8 cellular contexts compared by ENCODE assay signal in the genomic region with DNA sequence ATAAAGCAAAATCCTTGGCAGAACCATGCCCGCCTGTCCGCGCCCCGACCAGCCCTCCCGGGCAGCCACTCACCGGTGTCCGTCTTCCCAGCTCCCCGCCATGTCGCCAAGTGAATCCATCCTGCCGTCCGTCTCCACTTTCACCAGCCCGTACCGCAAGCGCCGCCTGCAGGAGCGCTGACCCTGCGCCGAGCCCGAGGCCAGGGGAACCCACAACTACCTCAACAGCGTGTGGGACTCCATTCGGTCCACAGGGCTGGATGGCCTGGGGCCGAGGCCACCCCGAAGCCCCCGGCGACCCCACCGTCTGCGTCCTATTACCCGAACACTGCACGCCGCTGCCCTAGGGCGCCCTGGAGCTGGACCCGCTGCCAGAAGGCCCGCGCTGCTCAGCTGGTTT.
A peak's percentile ranks its signal among the peaks of the same experiment; 100 is the strongest.
DNase-seq lines count a peak whose midpoint lies in the region; ATAC-seq, FAIRE-seq and TF ChIP-seq lines count a peak whose summit lies in the region.
"Not testable (repeated sequence)": the region's sequence is repeated elsewhere in the genome, so short reads cannot be mapped to it uniquely, and the experiment has no call there.

No MANE protein-coding gene starts in this region.

- not testable (repeated sequence) for H3K27ac ChIP-seq in iPS-20b (ENCODE audit: low read length); pancreas
- H3K27ac ChIP-seq in tibial nerve = peak overlapping the region in 1 of 4 donors; percentile 52

- not testable (repeated sequence) for H3K36me3 ChIP-seq in iPS-20b (ENCODE audit: insufficient read depth, low read depth, low read length); pancreas; tibial nerve

- H3K4me3 Mint-ChIP-seq in activated naive CD4-positive, alpha-beta T cell treated with anti-CD3 and anti-CD28 coated beads, Interleukin-2, amount 10 ng/mL, durations not matched to agents 7 days and 5 days = not testable (repeated sequence)

- DNase-seq in G401 (ENCODE audit: low spot score) = peak; percentile 34
- DNase-seq in HCEC 1CT = peak; percentile 0
- peak; percentile 36 to 86 for DNase-seq in NCI-H526 (lab: John Stamatoyannopoulos, UW)
- DNase-seq in activated naive CD4-positive, alpha-beta T cell treated with anti-CD3 and anti-CD28 coated beads, Interleukin-2, amount 10 ng/mL, durations not matched to agents 7 days and 5 days = peak; percentile 23
- peak; percentile 18 for DNase-seq in epithelial cell of esophagus (ENCODE audit: low read depth)
- peak; percentile 54 to 85 (median 68) for DNase-seq in pancreas
- peak; percentile 26 to 45 for DNase-seq in tibial nerve (ENCODE audit: low spot score in 2 of 2)

- not testable (repeated sequence) for H3K4me1 ChIP-seq in iPS-20b (ENCODE audit: insufficient read depth, low read length); pancreas; tibial nerve

- not testable (repeated sequence) for H3K4me3 ChIP-seq in epithelial cell of esophagus (ENCODE audit: low read length)
- H3K4me3 ChIP-seq in iPS-20b (ENCODE audit: low read length) = peak overlapping the region; percentile 67
- H3K4me3 ChIP-seq in pancreas = peak overlapping the region; percentile 19 to 47 (median 37)
- peak overlapping the region; percentile 33 to 57 (median 45) for H3K4me3 ChIP-seq in tibial nerve

- TF ChIP-seq CTCF in epithelial cell of esophagus (IDR thresholded peaks at IDR 0.05; ENCODE audit: insufficient read depth, low read depth, low read length, missing control alignments) = peak; percentile 10
- peak in 1 of 4 donors; percentile 11 for TF ChIP-seq CTCF in pancreas (IDR thresholded peaks at IDR 0.05)
- peak in 3 of 5 experiments; percentile 14 to 40 (median 34) for TF ChIP-seq CTCF in tibial nerve (IDR thresholded peaks at IDR 0.05)

- FAIRE-seq in pancreas (lab: Jason Lieb, UNC) = not testable (repeated sequence)

- not testable (repeated sequence) for H3K27ac Mint-ChIP-seq in activated naive CD4-positive, alpha-beta T cell treated with anti-CD3 and anti-CD28 coated beads, Interleukin-2, amount 10 ng/mL, durations not matched to agents 7 days and 5 days

- whole genome bisulfite sequencing in pancreas, 2 donors = 1 to 3% methylated on average over 28 to 34 of the region's 34 CpGs
- 3% methylated on average over 6 to 27 of the region's 34 CpGs for WGBS in tibial nerve, 2 donors

- H3K4me1 Mint-ChIP-seq in activated naive CD4-positive, alpha-beta T cell treated with anti-CD3 and anti-CD28 coated beads, Interleukin-2, amount 10 ng/mL, durations not matched to agents 7 days and 5 days = not testable (repeated sequence)

- not testable (repeated sequence) for TF ChIP-seq EP300 in tibial nerve (IDR thresholded peaks at IDR 0.05)

- not testable (repeated sequence) for H3K9me3 ChIP-seq in iPS-20b (ENCODE audit: insufficient read depth, low read depth, low read length); pancreas; tibial nerve

- CTCF ChIA-PET in activated naive CD4-positive, alpha-beta T cell treated with anti-CD3 and anti-CD28 coated beads, Interleukin-2, amount 10 ng/mL, durations not matched to agents 7 days and 5 days (lab: Charles Lee) = not testable (repeated sequence)

- in situ Hi-C loops in G401 (cut with HindIII; ENCODE audit: low sequenced_read_pairs) = not testable (repeated sequence)

- not testable (repeated sequence) for H3K36me3 Mint-ChIP-seq in activated naive CD4-positive, alpha-beta T cell treated with anti-CD3 and anti-CD28 coated beads, Interleukin-2, amount 10 ng/mL, durations not matched to agents 7 days and 5 days

- peak; percentile 67 to 91 (median 79) for ATAC-seq in pancreas

- not testable (repeated sequence) for H3K9me3 Mint-ChIP-seq in activated naive CD4-positive, alpha-beta T cell treated with anti-CD3 and anti-CD28 coated beads, Interleukin-2, amount 10 ng/mL, durations not matched to agents 7 days and 5 days

- H3K9ac ChIP-seq in iPS-20b (ENCODE audit: low read depth, low read length) = peak overlapping the region; percentile 48; the same call in 1 of the 2 replicates

- peaks cover 18% of the 10 kb centered on the region for H3K27me3 Mint-ChIP-seq in activated naive CD4-positive, alpha-beta T cell treated with anti-CD3 and anti-CD28 coated beads, Interleukin-2, amount 10 ng/mL, durations not matched to agents 7 days and 5 days

- not testable (repeated sequence) for H3K27me3 ChIP-seq in iPS-20b (ENCODE audit: insufficient read depth, low read length); pancreas; tibial nerve

- not testable (repeated sequence) for TF ChIP-seq POLR2A in tibial nerve (IDR thresholded peaks at IDR 0.05)

- intact Hi-C loops in pancreas (cut with DNase I) = not testable (repeated sequence)

Comparison
In these comparisons a context has a peak if more than half of its experiments do, and no peak if none do; other contexts are left out.
1. DNase-seq: peak in every context shown above with its lines; median percentile 68 in pancreas; 61 in NCI-H526; 36 in tibial nerve; 34 in G401; 23 in activated naive CD4-positive, alpha-beta T cell treated with anti-CD3 and anti-CD28 coated beads, Interleukin-2, amount 10 ng/mL, durations not matched to agents 7 days and 5 days; 18 in epithelial cell of esophagus; 0 in HCEC 1CT.